In the genomic region with DNA sequence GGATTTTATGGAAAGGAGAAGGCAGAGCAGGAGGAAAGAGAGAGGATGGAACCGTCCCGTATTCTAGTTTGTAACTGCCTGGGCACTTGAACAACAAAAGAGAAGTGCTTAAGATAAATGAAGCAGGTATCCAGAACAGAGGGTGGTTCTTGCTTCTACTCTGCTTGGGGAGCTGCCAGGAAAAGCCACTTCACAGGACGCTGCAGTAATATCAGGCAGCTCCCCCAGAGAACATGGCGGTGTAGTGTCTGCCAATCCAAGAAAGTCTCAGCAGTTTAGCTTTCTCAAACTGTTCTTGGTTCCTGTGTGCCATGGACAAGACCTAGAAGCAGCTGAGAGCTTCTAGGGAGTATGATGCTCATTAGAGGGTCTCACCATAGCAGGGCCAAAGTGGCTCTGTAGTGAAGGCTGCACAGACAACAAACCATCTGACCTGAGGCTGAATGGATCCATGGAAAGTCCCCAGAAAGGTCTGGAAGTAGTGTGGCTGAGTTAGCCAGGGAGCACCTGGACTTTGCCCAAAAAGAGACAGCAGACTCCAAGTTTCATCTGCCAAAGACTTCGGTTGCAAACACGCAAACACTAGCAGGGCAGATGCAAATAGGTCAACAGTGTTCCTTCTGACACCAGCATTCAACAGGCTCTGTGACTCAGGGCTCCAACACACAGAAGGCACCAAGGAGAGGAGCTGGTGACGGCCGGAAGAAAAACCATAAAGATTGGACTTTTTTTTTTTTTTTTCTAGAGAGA, we compare ENCODE assay signal across 28 cellular contexts.
A peak's percentile ranks its signal among the peaks of the same experiment; 100 is the strongest.
DNase-seq lines count a peak whose midpoint lies in the region; ATAC-seq, FAIRE-seq and TF ChIP-seq lines count a peak whose summit lies in the region.
"Had no signal": no experiment of that assay in that cellular context is flagged by ENCODE, and none has a peak within 500 bp of the region (broad histone marks: within the 10 kb centered on the region; RNA-seq: fewer than 3 reads in every experiment).

No MANE protein-coding gene starts in this region.

- no peaks in the 10 kb centered on the region for H3K27me3 ChIP-seq in right cardiac atrium (ENCODE audit: control insufficient read depth, insufficient read depth)
- H3K27me3 ChIP-seq: ascending aorta, SJSA1, upper lobe of left lung had no signal

- intact Hi-C loops in Right ventricle myocardium superior (cut with DNase I) (no loop called here), right cardiac atrium (cut with DNase I) (no loop called here)

- no peaks in the 10 kb centered on the region for H3K4me1 ChIP-seq in right cardiac atrium (ENCODE audit: control insufficient read depth, insufficient read depth, low read length)
- H3K4me1 ChIP-seq: ascending aorta, foreskin keratinocyte, neural progenitor cell, upper lobe of left lung had no signal

- ATAC-seq in Right ventricle myocardium superior (ENCODE audit: poor library complexity), result peak; percentile 43
- no peak for ATAC-seq in right cardiac atrium
- no peak for ATAC-seq in GM21723 (IDR thresholded peaks at IDR 0.05; ENCODE audit: unreplicated experiment)
- ATAC-seq in HG02642 (IDR thresholded peaks at IDR 0.05; ENCODE audit: poor library complexity, unreplicated experiment), result no peak
- ATAC-seq: activated CD8-positive, alpha-beta T cell treated with anti-CD3 and anti-CD28 coated beads for 36 hours; foreskin keratinocyte; sciatic nerve had no signal

- TF ChIP-seq CTCF in LNCaP clone FGC (IDR thresholded peaks at IDR 0.05; ENCODE audit: control insufficient read depth, extremely low read depth, insufficient read depth), result no peak
- no peak for TF ChIP-seq CTCF in D721Med (IDR thresholded peaks at IDR 0.05; ENCODE audit: insufficient read depth, missing control alignments)

- no peak for DNase-seq in Right ventricle myocardium superior
- no peak for DNase-seq in right cardiac atrium
- DNase-seq in LNCaP clone FGC (ENCODE audit: low read depth), result peak; percentile 64
- peak; percentile 77 for DNase-seq in RPMI7951 (ENCODE audit: low read depth)
- peak; percentile 13 for DNase-seq in pons (ENCODE audit: low spot score)
- DNase-seq in D721Med (ENCODE audit: insufficient read length, low spot score), result no peak
- DNase-seq: activated CD8-positive, alpha-beta T cell treated with anti-CD3 and anti-CD28 coated beads for 36 hours; activated effector memory CD4-positive, alpha-beta T cell treated with Interleukin-2 at 50 U/mL for 16 hours; activated naive CD8-positive, alpha-beta T cell treated with anti-CD3 and anti-CD28 coated beads, Interleukin-2, amount 10 ng/mL, durations not matched to agents 7 days and 5 days; CD4-positive, CD25-positive, alpha-beta regulatory T cell; effector memory CD4-positive, alpha-beta T cell; foreskin keratinocyte; mesenchymal stem cell; NCI-H1694 treated with DMSO at 0.1 percent for 48 hours; NCI-H446 treated with DMSO at 0.1 percent for 48 hours; NK-92 treated with Interleukin-12 subunit alpha and Interleukin-12 subunit beta, amount 100 ng/mL, for 24 hours; stimulated activated CD4-positive, alpha-beta T cell treated with anti-CD3 and anti-CD28 coated beads, Interleukin-12 subunit alpha, Interleukin-12 subunit beta, amount 100 ng/mL, for 4 hours; stimulated activated CD4-positive, alpha-beta T cell treated with anti-CD3 and anti-CD28 coated beads, Interleukin-4, amount 100 ng/mL, for 1 hour; upper lobe of left lung had no signal

- no peak for FAIRE-seq in D721Med (lab: Jason Lieb, UNC)
- FAIRE-seq: H1 had no signal

- no peak overlapping the region for H3K4me3 ChIP-seq in right cardiac atrium (ENCODE audit: low read length)
- no peak overlapping the region for H3K4me3 ChIP-seq in LNCaP clone FGC (ENCODE audit: low read depth, low read length)
- H3K4me3 ChIP-seq: ascending aorta, cardiac muscle cell, coronary artery, neural progenitor cell, SJSA1, upper lobe of left lung had no signal

- 53% methylated on average over 8 of the region's 8 CpGs for WGBS in right cardiac atrium

- no peak overlapping the region for H3K27ac ChIP-seq in right cardiac atrium (ENCODE audit: low read length)
- H3K27ac ChIP-seq: ascending aorta, cardiac muscle cell, coronary artery, foreskin keratinocyte, neural progenitor cell, SJSA1, upper lobe of left lung had no signal

- no peaks in the 10 kb centered on the region for H3K9me3 ChIP-seq in right cardiac atrium (ENCODE audit: control insufficient read depth, low read length)
- H3K9me3 ChIP-seq: ascending aorta, SJSA1, upper lobe of left lung had no signal

Comparison
In these comparisons a context has a peak if more than half of its experiments do, and no peak if none do; other contexts are left out.
1. DNase-seq: peak in LNCaP clone FGC (single experiment), RPMI7951 (single experiment) and pons (single experiment); none in Right ventricle myocardium superior (single experiment), right cardiac atrium (0 of 3) and D721Med (single experiment).